In genomic region chr9:4155224-4156026, GRCh38 we compare ENCODE assay signal across 17 cellular contexts.
DNase-seq lines count a peak whose midpoint lies in the region; ATAC-seq and TF ChIP-seq lines count a peak whose summit lies in the region.
"Had no signal": no experiment of that assay in that cellular context is flagged by ENCODE, and none has a peak within 500 bp of the region (broad histone marks: within the 10 kb centered on the region; RNA-seq: fewer than 3 reads in every experiment).

No MANE protein-coding gene starts in this region.

- no peak for ATAC-seq in GM19023 (IDR thresholded peaks at IDR 0.05; ENCODE audit: unreplicated experiment)
- no peak for ATAC-seq in HG02852 (IDR thresholded peaks at IDR 0.05; ENCODE audit: unreplicated experiment)
- ATAC-seq: GM23338, PC-3 had no signal

- CTCF ChIA-PET in Calu3 (lab: Charles Lee), result interaction anchor here (1.2 kb wide), 1 partner anchor 125 kb away, joined by 3 read pairs; no protein-coding TSS in a partner anchor

- H3K27me3 Mint-ChIP-seq in Calu3 (ENCODE audit: unreplicated experiment), result no peaks in the 10 kb centered on the region
- no peaks in the 10 kb centered on the region for H3K27me3 Mint-ChIP-seq in nephron (ENCODE audit: low read depth)
- H3K27me3 Mint-ChIP-seq: CD4-positive, alpha-beta T cell had no signal

- no peaks in the 10 kb centered on the region for H3K36me3 ChIP-seq in esophagus muscularis mucosa
- H3K36me3 ChIP-seq: BE2C, MG63, SJSA1 had no signal

- TF ChIP-seq EP300 in esophagus muscularis mucosa (IDR thresholded peaks at IDR 0.05), result no peak

- H3K27me3 ChIP-seq in esophagus muscularis mucosa, result no peaks in the 10 kb centered on the region
- H3K27me3 ChIP-seq: BE2C, MG63, SJSA1 had no signal

- H3K4me1 Mint-ChIP-seq in Calu3 (ENCODE audit: low read depth, unreplicated experiment) (peaks cover 51% of the 10 kb centered on the region), nephron (peaks cover 25% of the 10 kb centered on the region)

- H3K27ac Mint-ChIP-seq in Calu3 (ENCODE audit: unreplicated experiment) (peak overlapping the region; percentile 96), nephron (peak overlapping the region; percentile 5 to 34 (median 18))
- H3K27ac Mint-ChIP-seq: CD4-positive, alpha-beta T cell; GM23338 had no signal

- no TSS peak for BruUV-seq in Calu3 (replicated peaks; lab: Mats Ljungman, UMichigan)

- H3K9me3 ChIP-seq in esophagus muscularis mucosa, result no peaks in the 10 kb centered on the region
- H3K9me3 ChIP-seq: BE2C, MG63, SJSA1 had no signal

- TF ChIP-seq CTCF in Calu3 (IDR thresholded peaks at IDR 0.05; ENCODE audit: unreplicated experiment) (no peak), esophagus muscularis mucosa (IDR thresholded peaks at IDR 0.05) (no peak), nephron (IDR thresholded peaks at IDR 0.05; ENCODE audit: unreplicated experiment in 3 of 3) (no peak)

- peaks cover 0 to 13% (median 9%) of the 10 kb centered on the region in 4 donors for H3K4me1 ChIP-seq in esophagus muscularis mucosa
- H3K4me1 ChIP-seq: BE2C had no signal

- H3K4me3 ChIP-seq in esophagus muscularis mucosa, result no peak overlapping the region
- H3K4me3 ChIP-seq: GM23338, MG63, SJSA1 had no signal

- peaks cover 32% of the 10 kb centered on the region for H3K36me3 Mint-ChIP-seq in Calu3 (ENCODE audit: insufficient read depth, unreplicated experiment)
- H3K36me3 Mint-ChIP-seq in nephron (ENCODE audit: low read depth), result no peaks in the 10 kb centered on the region

- DNase-seq in Calu3 (no peak), NCI-H69 (lab: John Stamatoyannopoulos, UW) (peak; percentile 22), esophagus muscularis mucosa (ENCODE audit: extremely low spot score) (peak; percentile 83), dedifferentiated amniotic fluid mesenchymal stem cell (ENCODE audit: extremely low spot score) (no peak)
- DNase-seq: BE2C; CD4-positive, alpha-beta T cell; GF-D8; MG63; NCI-H1092; NCI-H2081 treated with DMSO at 0.1 percent for 48 hours; NCI-H524; PC-3 had no signal

- 88% methylated on average over 14 of the region's 14 CpGs for WGBS in esophagus muscularis mucosa

- intact Hi-C loops in Calu3 (cut with micrococcal nuclease; ENCODE audit: unreplicated experiment) (no loop called here), esophagus muscularis mucosa (cut with DNase I) (no loop called here)

- H3K9me3 Mint-ChIP-seq in Calu3 (ENCODE audit: low read depth, unreplicated experiment), result no peaks in the 10 kb centered on the region
- no peaks in the 10 kb centered on the region for H3K9me3 Mint-ChIP-seq in nephron
- H3K9me3 Mint-ChIP-seq: CD4-positive, alpha-beta T cell; GM23338 had no signal

- H3K4me3 Mint-ChIP-seq in Calu3 (ENCODE audit: low read depth, unreplicated experiment), result peak overlapping the region; percentile 7
- no peak overlapping the region for H3K4me3 Mint-ChIP-seq in nephron
- H3K4me3 Mint-ChIP-seq: CD4-positive, alpha-beta T cell; GM23338 had no signal

- no peak overlapping the region for H3K27ac ChIP-seq in esophagus muscularis mucosa (replicated peaks in 1 of 4)
- H3K27ac ChIP-seq: SJSA1 had no signal

- TF ChIP-seq POLR2A in esophagus muscularis mucosa (IDR thresholded peaks at IDR 0.05; ENCODE audit: low read depth), result no peak

Comparison
In these comparisons a context has a peak if more than half of its experiments do, and no peak if none do; other contexts are left out.
1. DNase-seq: peak in NCI-H69 (single experiment) and esophagus muscularis mucosa (single experiment); none in Calu3 (single experiment) and dedifferentiated amniotic fluid mesenchymal stem cell (single experiment).